1 cellular context compared by ENCODE assay signal in the genomic region with DNA sequence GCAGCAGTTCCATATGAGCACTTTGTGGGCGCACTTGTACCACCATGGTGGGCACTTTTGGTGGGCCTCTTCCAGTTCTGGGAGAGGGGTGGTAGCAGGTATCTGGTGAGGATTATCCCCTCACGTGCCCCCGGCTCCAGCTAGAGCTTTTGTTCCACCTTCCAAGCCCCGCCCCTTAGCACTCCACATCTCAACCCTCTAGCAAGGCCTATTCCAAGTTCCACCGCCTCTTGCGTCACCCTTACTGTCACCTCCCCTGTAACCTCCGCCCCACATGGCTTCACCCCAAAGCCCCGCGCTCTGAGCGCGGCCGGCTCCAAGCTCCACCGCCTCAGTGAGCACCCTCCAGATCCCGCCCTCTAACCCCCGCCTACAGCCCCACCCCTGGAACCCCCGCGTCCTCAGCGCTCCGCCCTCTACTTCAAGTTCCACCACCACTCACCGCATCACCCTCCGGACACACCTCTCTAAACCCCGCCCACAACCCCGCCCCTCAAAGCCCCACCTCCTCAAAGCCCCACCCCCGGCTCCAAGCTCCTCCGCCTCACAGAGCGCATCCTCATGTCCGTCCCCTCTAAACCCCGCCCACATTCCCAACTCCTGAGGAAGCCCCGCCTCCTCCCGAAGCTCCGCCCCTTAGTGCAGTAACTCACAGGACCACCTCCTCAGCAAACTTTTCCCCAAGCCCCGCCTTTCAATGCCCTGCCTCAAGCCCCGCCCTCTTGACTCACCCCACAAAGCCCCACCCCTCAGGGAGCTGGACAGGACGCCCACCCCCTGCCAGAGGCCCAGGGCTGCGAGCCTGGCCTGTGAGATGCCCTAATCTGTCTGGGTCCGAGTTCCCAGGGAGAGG.
TF ChIP-seq lines count a peak whose summit lies in the region.

No MANE protein-coding gene starts in this region.

TF ChIP-seq in IMR-90, 13 proteins besides CTCF, POLR2A, EP300 and RAD21:
- TF ChIP-seq CEBPB (IDR thresholded peaks at IDR 0.05; ENCODE audit: low read depth, low read length) = peak; percentile 54
- no peak for TF ChIP-seq CHD1 (IDR thresholded peaks at IDR 0.05; ENCODE audit: low read depth, low read length)
